7 cellular contexts compared by ENCODE assay signal in the genomic region with DNA sequence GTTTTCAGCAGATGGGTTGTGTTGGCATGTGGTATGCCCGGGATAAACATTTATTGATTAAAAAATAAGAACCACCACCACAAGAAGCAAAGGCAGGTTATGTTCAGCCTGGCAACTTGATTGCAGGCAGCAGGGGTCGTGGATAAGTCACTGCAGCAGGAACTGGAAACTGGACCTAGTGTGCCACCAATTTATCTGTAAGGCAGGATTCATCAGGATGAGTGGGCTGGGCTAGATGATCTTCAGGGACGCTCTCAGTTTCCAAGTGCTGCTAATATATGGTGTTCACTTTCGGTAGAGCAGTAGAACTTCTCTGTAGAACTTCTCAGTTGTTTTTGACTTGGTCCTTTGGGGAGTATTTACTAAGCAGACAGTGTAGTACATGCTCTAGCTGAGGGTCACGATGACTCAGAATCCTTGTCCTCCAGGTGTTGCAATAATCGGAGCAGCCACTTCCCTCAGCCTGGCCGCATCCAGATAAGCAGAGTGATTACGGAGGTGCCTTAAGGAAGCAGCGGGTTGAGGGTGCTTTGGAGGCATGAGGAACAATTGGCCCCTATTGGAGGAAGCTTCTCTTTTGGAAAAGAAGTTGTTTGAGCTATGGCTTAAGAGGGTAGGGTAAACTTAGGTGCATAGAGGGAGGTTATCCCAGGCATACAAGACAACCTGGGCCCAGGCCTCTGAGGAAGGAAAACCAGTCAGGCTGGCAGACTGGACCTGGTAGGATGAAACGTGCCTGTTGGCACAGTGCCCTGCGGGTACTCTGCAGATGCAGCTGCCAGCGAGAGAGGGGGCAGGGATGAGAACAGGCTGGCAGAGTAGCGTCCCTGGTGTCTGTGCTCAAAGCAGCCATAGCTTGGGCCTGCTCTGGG.
A peak's percentile ranks its signal among the peaks of the same experiment; 100 is the strongest.
DNase-seq lines count a peak whose midpoint lies in the region; ATAC-seq and TF ChIP-seq lines count a peak whose summit lies in the region.

No MANE protein-coding gene starts in this region.

- no peak overlapping the region for H3K4me2 ChIP-seq in neuronal stem cell (ENCODE audit: insufficient read depth, low read length, poor library complexity, severe bottlenecking)

- no peaks in the 10 kb centered on the region for H3K9me3 ChIP-seq in endodermal cell (ENCODE audit: control insufficient read depth, low read length)
- H3K9me3 ChIP-seq in neuronal stem cell (replicated peaks in 1 of 2; ENCODE audit: control insufficient read depth in 2 of 2, insufficient read depth in 1 of 2, low read depth in 1 of 2, low read length in 2 of 2): no peaks in the 10 kb centered on the region
- H3K9me3 ChIP-seq in ascending aorta: no peaks in the 10 kb centered on the region

- H3K4me1 ChIP-seq in endodermal cell (ENCODE audit: control insufficient read depth, insufficient read depth, low read length): peaks cover 15% of the 10 kb centered on the region
- peaks cover 0 to 3% of the 10 kb centered on the region in 2 donors for H3K4me1 ChIP-seq in neuronal stem cell (ENCODE audit: control insufficient read depth in 2 of 2, insufficient read depth in 1 of 2, low read depth in 1 of 2, low read length in 2 of 2)
- peaks cover 7 to 36% of the 10 kb centered on the region in 2 donors for H3K4me1 ChIP-seq in ascending aorta

- DNase-seq in HT1080 (ENCODE audit: low read depth): peak; percentile 93
- peak; percentile 78 to 83 for DNase-seq in NOMO-1 (lab: John Stamatoyannopoulos, UW; ENCODE audit: unreplicated experiment in 2 of 2)
- DNase-seq in endodermal cell: peak; percentile 63
- no peak for DNase-seq in neuronal stem cell (ENCODE audit: low spot score)
- DNase-seq in activated gamma-delta T cell treated with Interleukin-2 at 50 U/mL for 16 hours: no peak
- DNase-seq in ascending aorta (ENCODE audit: low spot score in 2 of 2): no peak

- no peak overlapping the region for H4K91ac ChIP-seq in neuronal stem cell (ENCODE audit: low read depth, low read length, poor library complexity)

- no peak overlapping the region for H3K14ac ChIP-seq in neuronal stem cell (ENCODE audit: low read length)

- H3K9me3 Mint-ChIP-seq in endodermal cell: no peaks in the 10 kb centered on the region

- H3K79me1 ChIP-seq in neuronal stem cell (ENCODE audit: low read depth, low read length): no peaks in the 10 kb centered on the region

- H2AK5ac ChIP-seq in neuronal stem cell (ENCODE audit: low read depth, low read length): no peak overlapping the region

- no peak overlapping the region for H3K23ac ChIP-seq in neuronal stem cell (ENCODE audit: low read depth, low read length, poor library complexity)

- no peak overlapping the region for H3K18ac ChIP-seq in neuronal stem cell (ENCODE audit: low read length)

- no peaks in the 10 kb centered on the region for H3K27me3 Mint-ChIP-seq in endodermal cell (ENCODE audit: insufficient read depth)

- no peak overlapping the region for H2BK120ac ChIP-seq in neuronal stem cell (ENCODE audit: low read depth, low read length)

- H2BK12ac ChIP-seq in neuronal stem cell (ENCODE audit: low read length): no peak overlapping the region

- H3K27ac ChIP-seq in endodermal cell (ENCODE audit: low read depth, low read length) (no peak overlapping the region), neuronal stem cell (replicated peaks; ENCODE audit: low read length) (no peak overlapping the region), ascending aorta (peak overlapping the region in 1 of 2 donors; percentile 33)

- H3K4me3 Mint-ChIP-seq in endodermal cell: peak overlapping the region; percentile 5

- no peak overlapping the region for H3K4ac ChIP-seq in neuronal stem cell (ENCODE audit: low read length)

- 87 to 94% methylated on average over 10 to 13 of the region's 13 CpGs for WGBS in endodermal cell (ENCODE audit: insufficient coverage in 1 of 2, insufficient read length in 1 of 2), 2 experiments
- WGBS in neuronal stem cell (ENCODE audit: extremely low coverage in 2 of 2, insufficient read length in 2 of 2, insufficient replicate concordance in 1 of 2), 2 donors: no CpG with 5 or more reads among the region's 13 CpGs

- H3K4me3 ChIP-seq in endodermal cell (ENCODE audit: low read length) (no peak overlapping the region), neuronal stem cell (ENCODE audit: low read length in 2 of 2) (no peak overlapping the region), ascending aorta (no peak overlapping the region)

- H2AFZ ChIP-seq in neuronal stem cell (ENCODE audit: low read length): no peak overlapping the region

- no peak overlapping the region for H4K8ac ChIP-seq in neuronal stem cell (ENCODE audit: low read depth, low read length)

- TF ChIP-seq CTCF in endodermal cell (conservative IDR thresholded peaks at IDR 0.05): no peak
- TF ChIP-seq CTCF in ascending aorta (IDR thresholded peaks at IDR 0.05): no peak

- no peaks in the 10 kb centered on the region for H3K27me3 ChIP-seq in endodermal cell (ENCODE audit: control insufficient read depth, insufficient read depth, low read length, poor library complexity, severe bottlenecking)
- H3K27me3 ChIP-seq in neuronal stem cell (ENCODE audit: control insufficient read depth in 3 of 3, insufficient read depth in 3 of 3, low read depth in 1 of 3, low read length in 3 of 3): no peaks in the 10 kb centered on the region
- H3K27me3 ChIP-seq in ascending aorta: no peaks in the 10 kb centered on the region

- peaks cover 24% of the 10 kb centered on the region for H3K4me1 Mint-ChIP-seq in endodermal cell

- H3K36me3 ChIP-seq in endodermal cell (ENCODE audit: control insufficient read depth, insufficient read depth, low read length): peaks cover 78% of the 10 kb centered on the region
- peaks cover 2 to 76% of the 10 kb centered on the region in 2 donors for H3K36me3 ChIP-seq in neuronal stem cell (replicated peaks in 1 of 2; ENCODE audit: control insufficient read depth in 2 of 2, insufficient read depth in 2 of 2, low read length in 2 of 2)
- H3K36me3 ChIP-seq in ascending aorta: peaks cover 16 to 20% of the 10 kb centered on the region in 2 donors

- H3K9ac ChIP-seq in endodermal cell (ENCODE audit: extremely low read depth, low read length, poor library complexity, severe bottlenecking): no peak overlapping the region
- peak overlapping the region; percentile 14 for H3K9ac ChIP-seq in neuronal stem cell (ENCODE audit: low read depth, low read length, poor library complexity)

- ATAC-seq in HG02763 (IDR thresholded peaks at IDR 0.05; ENCODE audit: unreplicated experiment): no peak

- H2BK5ac ChIP-seq in neuronal stem cell (ENCODE audit: low read length): no peak overlapping the region

- H3K27ac Mint-ChIP-seq in endodermal cell: peak overlapping the region; percentile 80

- intact Hi-C loops in ascending aorta (cut with DNase I): loop anchor here (5.0 kb wide), 1 partner anchor 61 kb away; no protein-coding TSS in a partner anchor

- peaks cover 44% of the 10 kb centered on the region for H3K36me3 Mint-ChIP-seq in endodermal cell (ENCODE audit: low read depth)

- H2BK15ac ChIP-seq in neuronal stem cell (ENCODE audit: low read length): no peak overlapping the region

Comparison
In these comparisons a context has a peak if more than half of its experiments do, and no peak if none do; other contexts are left out.
1. DNase-seq: peak in HT1080 (single experiment), NOMO-1 (2 of 2) and endodermal cell (single experiment); none in neuronal stem cell (single experiment), activated gamma-delta T cell treated with Interleukin-2 at 50 U/mL for 16 hours (single experiment) and ascending aorta (0 of 2).